Comparison of ENCODE assay signal across 8 cellular contexts in genomic region chr11:120306519-120307242, GRCh38. TPM values are rescaled to one million over a fixed set of nuclear protein-coding genes. Genes with fewer than 3 reads are reported as not detected.
DNase-seq lines count a peak whose midpoint lies in the region; ATAC-seq and TF ChIP-seq lines count a peak whose summit lies in the region.

No MANE protein-coding gene starts in this region.

- TF ChIP-seq EP300 in gastroesophageal sphincter (IDR thresholded peaks at IDR 0.05), result no peak

- H3K27ac Mint-ChIP-seq in neural crest cell (ENCODE audit: unreplicated experiment), result no peak overlapping the region

- no peaks in the 10 kb centered on the region for H3K36me3 ChIP-seq in gastroesophageal sphincter

- H3K4me1 ChIP-seq in gastroesophageal sphincter, result no peaks in the 10 kb centered on the region

- H3K4me3 Mint-ChIP-seq in neural crest cell, result no peak overlapping the region

- H3K4me1 Mint-ChIP-seq in neural crest cell, result peaks cover 7% of the 10 kb centered on the region

- no peak for TF ChIP-seq POLR2A in gastroesophageal sphincter (IDR thresholded peaks at IDR 0.05)

- H3K27me3 Mint-ChIP-seq in neural crest cell (ENCODE audit: low read depth), result no peaks in the 10 kb centered on the region

- DNase-seq in ELF-1 (ENCODE audit: low read depth, low spot score) (peak; percentile 77), NCI-H526 treated with DMSO at 0.1 percent for 48 hours (lab: John Stamatoyannopoulos, UW) (peak; percentile 35), ecto neural progenitor cell (ENCODE audit: low spot score) (peak; percentile 55), neural crest cell (ENCODE audit: low read depth, low spot score) (no peak), pons (ENCODE audit: low spot score) (no peak), SHP77 treated with DMSO at 0.1 percent for 48 hours (lab: John Stamatoyannopoulos, UW) (no peak)
- DNase-seq in activated CD4-positive, alpha-beta T cell treated with anti-CD3 and anti-CD28 coated beads for 4 hours, result no peak

- WGBS in gastroesophageal sphincter (ENCODE audit: low coverage in 1 of 2), 2 donors, result 90% methylated on average over 2 of the region's 11 CpGs; no CpG with 5 or more reads in 1 of the 2 donors

- H3K27ac ChIP-seq in gastroesophageal sphincter, result no peak overlapping the region

- peaks cover 24% of the 10 kb centered on the region for H3K27me3 ChIP-seq in gastroesophageal sphincter

- TF ChIP-seq CTCF in neural crest cell (conservative IDR thresholded peaks at IDR 0.05) (peak; percentile 56), gastroesophageal sphincter (IDR thresholded peaks at IDR 0.05) (no peak)

- no peak overlapping the region for H3K4me3 ChIP-seq in gastroesophageal sphincter

- H3K9me3 ChIP-seq in gastroesophageal sphincter, result no peaks in the 10 kb centered on the region

- H3K9me3 Mint-ChIP-seq in neural crest cell, result no peaks in the 10 kb centered on the region

- ATAC-seq in gastroesophageal sphincter, result no peak

- H3K36me3 Mint-ChIP-seq in neural crest cell (ENCODE audit: low read depth), result no peaks in the 10 kb centered on the region

RNA-seq across cellular contexts. Expression of gene TLCD5, which starts 18.4 kb away (rescaled TPM):
- total RNA-seq in neural crest cell, result 16.7 and 16.8 TPM in 2 replicates
- 1 to 10 TPM; 6.1 to 8.1 (median 7.5) TPM for total RNA-seq in gastroesophageal sphincter

RNA-seq across cellular contexts. Expression of gene ARHGEF12, which starts 29.5 kb away (rescaled TPM):
- 66.1 and 66.2 TPM in 2 replicates for total RNA-seq in neural crest cell
- total RNA-seq in gastroesophageal sphincter, result 100 to 1,000 TPM in 3 of 4 donors, 10 to 100 TPM in 1; 99.7 to 135 (median 112) TPM

Comparison
In these comparisons a context has a peak if more than half of its experiments do, and no peak if none do; other contexts are left out.
1. DNase-seq: peak in ELF-1 (single experiment), NCI-H526 treated with DMSO at 0.1 percent for 48 hours (single experiment) and ecto neural progenitor cell (single experiment); none in neural crest cell (single experiment), pons (single experiment), activated CD4-positive, alpha-beta T cell treated with anti-CD3 and anti-CD28 coated beads for 4 hours (0 of 2) and SHP77 treated with DMSO at 0.1 percent for 48 hours (single experiment).